ENCODE assay signal across 9 cellular contexts in the genomic region with DNA sequence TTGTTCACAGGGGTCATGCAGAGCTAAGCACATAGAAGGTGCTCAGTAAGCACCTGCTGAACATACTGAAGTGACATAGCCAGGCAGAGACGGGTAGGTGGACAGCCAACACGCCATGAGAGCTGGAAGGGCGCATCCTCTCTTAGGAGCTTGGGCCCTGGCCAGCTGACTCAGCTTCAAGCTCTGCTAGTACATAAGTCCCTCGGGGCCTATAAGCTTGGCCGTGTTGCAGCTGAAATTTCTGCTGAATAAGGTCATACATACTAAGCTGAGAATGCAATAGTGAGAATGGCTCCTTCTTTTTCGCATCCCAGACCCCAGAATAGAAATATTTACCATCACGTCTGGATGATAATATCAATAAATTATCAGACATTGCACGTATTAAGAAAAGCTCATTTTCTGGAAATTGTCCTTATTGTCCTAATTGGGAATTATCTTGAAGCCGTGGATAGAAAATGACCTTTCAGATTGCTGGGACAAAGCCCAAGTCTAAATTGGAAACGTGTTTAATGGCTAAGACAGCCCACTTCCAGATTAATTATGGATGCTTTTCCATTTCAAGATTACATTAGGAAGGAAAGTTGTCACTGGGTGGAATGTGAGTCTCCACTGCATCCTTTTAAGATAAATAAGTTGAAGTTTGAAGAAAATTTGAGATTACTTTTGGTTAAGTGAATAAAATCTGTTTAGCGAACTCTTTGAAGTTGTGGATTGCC.
A peak's percentile ranks its signal among the peaks of the same experiment; 100 is the strongest.
DNase-seq lines count a peak whose midpoint lies in the region; ATAC-seq, FAIRE-seq and TF ChIP-seq lines count a peak whose summit lies in the region.
"Had no signal": no experiment of that assay in that cellular context is flagged by ENCODE, and none has a peak within 500 bp of the region (broad histone marks: within the 10 kb centered on the region; RNA-seq: fewer than 3 reads in every experiment).

No MANE protein-coding gene starts in this region.

- no peak overlapping the region for H3K4me3 ChIP-seq in gastrocnemius medialis

- DNase-seq in GM12891 (ENCODE audit: insufficient read length, low spot score) (no peak), RPMI7951 (ENCODE audit: low read depth) (peak; percentile 74), fibroblast of the conjunctiva (ENCODE audit: low read depth) (peak; percentile 93), gastrocnemius medialis (peak; percentile 41 to 60), HuH-7.5 (ENCODE audit: low spot score) (no peak), HuH-7 (ENCODE audit: low spot score) (no peak), SIG-M5 (lab: John Stamatoyannopoulos, UW) (no peak)
- DNase-seq in activated CD4-positive, alpha-beta T cell treated with anti-CD3 and anti-CD28 coated beads, Interleukin-2, amount 50 U/mL, for 1 hour, result no peak
- DNase-seq: activated naive CD8-positive, alpha-beta T cell treated with anti-CD3 and anti-CD28 coated beads for 36 hours had no signal

- H3K27me3 ChIP-seq in gastrocnemius medialis, result no peaks in the 10 kb centered on the region

- intact Hi-C loops in gastrocnemius medialis (cut with DNase I; ENCODE audit: low total_unique reads), result no loop called here

- H3K9me3 ChIP-seq in gastrocnemius medialis, result no peaks in the 10 kb centered on the region

- peaks cover 0 to 3% of the 10 kb centered on the region in 2 donors for H3K4me1 ChIP-seq in gastrocnemius medialis

- TF ChIP-seq POLR2A in GM12891 (IDR thresholded peaks at IDR 0.05; ENCODE audit: low read depth, low read length), result no peak
- TF ChIP-seq POLR2A in gastrocnemius medialis (IDR thresholded peaks at IDR 0.05), result no peak

- no peaks in the 10 kb centered on the region for H3K36me3 ChIP-seq in gastrocnemius medialis

- in situ Hi-C loops in gastrocnemius medialis (cut with MboI; ENCODE audit: low sequenced_read_pairs in 4 of 4), result no loop called here

- FAIRE-seq in GM12891 (lab: Jason Lieb, UNC), result peak; percentile 28

- no peak overlapping the region for H3K27ac ChIP-seq in gastrocnemius medialis

- TF ChIP-seq CTCF in gastrocnemius medialis (IDR thresholded peaks at IDR 0.05 in 4 of 5, conservative IDR thresholded peaks at IDR 0.05 in 1 of 5), result no peak

- peak; percentile 53 to 63 for ATAC-seq in gastrocnemius medialis

TF ChIP-seq in GM12891, 5 proteins besides CTCF, POLR2A, EP300 and RAD21:
- TF ChIP-seq PAX5 (IDR thresholded peaks at IDR 0.05; ENCODE audit: insufficient read depth, low read length, severe bottlenecking), result no peak
- no peak for TF ChIP-seq TAF1 (IDR thresholded peaks at IDR 0.05; ENCODE audit: low read depth, low read length)
- TF ChIP-seq POU2F2 (IDR thresholded peaks at IDR 0.05; ENCODE audit: low read depth, low read length), result no peak
- TF ChIP-seq POLR2AphosphoS5 (IDR thresholded peaks at IDR 0.05; ENCODE audit: low read depth, low read length), result no peak
- TF ChIP-seq SPI1 (IDR thresholded peaks at IDR 0.05; ENCODE audit: low read depth, low read length), result no peak
TF ChIP-seq in GM12891: peak in this region for 0.

Comparison
In these comparisons a context has a peak if more than half of its experiments do, and no peak if none do; other contexts are left out.
1. DNase-seq: peak in RPMI7951 (single experiment), fibroblast of the conjunctiva (single experiment) and gastrocnemius medialis (2 of 2); none in GM12891 (single experiment), HuH-7.5 (single experiment), HuH-7 (single experiment), SIG-M5 (single experiment) and activated CD4-positive, alpha-beta T cell treated with anti-CD3 and anti-CD28 coated beads, Interleukin-2, amount 50 U/mL, for 1 hour (single experiment).